8 cellular contexts compared by ENCODE assay signal in the genomic region with DNA sequence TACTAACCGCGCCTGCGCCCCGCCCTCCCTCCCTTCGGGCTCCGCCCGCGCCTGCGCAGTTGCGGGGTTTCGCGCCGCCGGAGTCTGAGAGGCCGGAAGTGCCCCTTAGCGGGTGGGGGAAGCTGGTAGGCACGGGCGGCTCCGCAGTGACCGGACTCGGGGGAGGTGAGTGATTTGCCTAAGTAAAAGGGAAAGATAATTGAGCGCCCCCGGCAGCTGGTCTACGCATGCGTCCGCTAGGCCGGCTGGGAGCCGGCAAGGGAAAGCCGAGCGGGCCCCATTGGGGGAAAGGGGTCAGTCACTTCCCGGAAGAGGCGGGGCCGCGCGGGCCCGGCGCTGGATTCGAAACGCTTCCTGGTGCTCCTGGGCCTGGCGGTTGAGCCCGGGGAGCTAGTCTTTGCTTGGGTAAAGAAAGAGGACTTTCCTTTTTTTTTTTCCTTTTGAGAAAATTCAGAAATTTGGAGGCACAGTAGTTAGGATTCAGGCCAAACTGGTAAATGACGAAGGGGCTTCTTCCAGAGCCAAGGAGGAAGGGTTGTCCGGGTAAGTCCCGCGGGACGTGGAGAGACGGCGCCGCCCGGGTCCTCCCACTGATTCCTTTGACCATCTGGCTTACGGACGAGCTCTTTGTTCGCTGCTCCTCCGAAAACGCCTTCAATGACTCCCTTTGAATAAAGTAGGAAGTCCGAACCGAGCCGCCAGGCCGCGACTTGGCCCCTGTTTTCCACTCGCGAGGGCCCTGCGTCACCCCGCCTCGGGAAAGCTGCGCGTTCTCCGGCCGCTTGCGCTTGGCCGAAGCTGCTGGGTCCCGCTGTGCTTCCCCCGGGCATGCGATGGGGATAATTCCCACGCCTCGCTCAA. TPM values are rescaled to one million over a fixed set of nuclear protein-coding genes. Genes with fewer than 3 reads are reported as not detected.
DNase-seq lines count a peak whose midpoint lies in the region; ATAC-seq and TF ChIP-seq lines count a peak whose summit lies in the region.

A gene with protein sequence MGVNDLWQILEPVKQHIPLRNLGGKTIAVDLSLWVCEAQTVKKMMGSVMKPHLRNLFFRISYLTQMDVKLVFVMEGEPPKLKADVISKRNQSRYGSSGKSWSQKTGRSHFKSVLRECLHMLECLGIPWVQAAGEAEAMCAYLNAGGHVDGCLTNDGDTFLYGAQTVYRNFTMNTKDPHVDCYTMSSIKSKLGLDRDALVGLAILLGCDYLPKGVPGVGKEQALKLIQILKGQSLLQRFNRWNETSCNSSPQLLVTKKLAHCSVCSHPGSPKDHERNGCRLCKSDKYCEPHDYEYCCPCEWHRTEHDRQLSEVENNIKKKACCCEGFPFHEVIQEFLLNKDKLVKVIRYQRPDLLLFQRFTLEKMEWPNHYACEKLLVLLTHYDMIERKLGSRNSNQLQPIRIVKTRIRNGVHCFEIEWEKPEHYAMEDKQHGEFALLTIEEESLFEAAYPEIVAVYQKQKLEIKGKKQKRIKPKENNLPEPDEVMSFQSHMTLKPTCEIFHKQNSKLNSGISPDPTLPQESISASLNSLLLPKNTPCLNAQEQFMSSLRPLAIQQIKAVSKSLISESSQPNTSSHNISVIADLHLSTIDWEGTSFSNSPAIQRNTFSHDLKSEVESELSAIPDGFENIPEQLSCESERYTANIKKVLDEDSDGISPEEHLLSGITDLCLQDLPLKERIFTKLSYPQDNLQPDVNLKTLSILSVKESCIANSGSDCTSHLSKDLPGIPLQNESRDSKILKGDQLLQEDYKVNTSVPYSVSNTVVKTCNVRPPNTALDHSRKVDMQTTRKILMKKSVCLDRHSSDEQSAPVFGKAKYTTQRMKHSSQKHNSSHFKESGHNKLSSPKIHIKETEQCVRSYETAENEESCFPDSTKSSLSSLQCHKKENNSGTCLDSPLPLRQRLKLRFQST (plus strand): TSS at position 336 of the 861 bp plus-strand sequence. CDS start 5,806 bp downstream, outside the sequence.
A gene with protein sequence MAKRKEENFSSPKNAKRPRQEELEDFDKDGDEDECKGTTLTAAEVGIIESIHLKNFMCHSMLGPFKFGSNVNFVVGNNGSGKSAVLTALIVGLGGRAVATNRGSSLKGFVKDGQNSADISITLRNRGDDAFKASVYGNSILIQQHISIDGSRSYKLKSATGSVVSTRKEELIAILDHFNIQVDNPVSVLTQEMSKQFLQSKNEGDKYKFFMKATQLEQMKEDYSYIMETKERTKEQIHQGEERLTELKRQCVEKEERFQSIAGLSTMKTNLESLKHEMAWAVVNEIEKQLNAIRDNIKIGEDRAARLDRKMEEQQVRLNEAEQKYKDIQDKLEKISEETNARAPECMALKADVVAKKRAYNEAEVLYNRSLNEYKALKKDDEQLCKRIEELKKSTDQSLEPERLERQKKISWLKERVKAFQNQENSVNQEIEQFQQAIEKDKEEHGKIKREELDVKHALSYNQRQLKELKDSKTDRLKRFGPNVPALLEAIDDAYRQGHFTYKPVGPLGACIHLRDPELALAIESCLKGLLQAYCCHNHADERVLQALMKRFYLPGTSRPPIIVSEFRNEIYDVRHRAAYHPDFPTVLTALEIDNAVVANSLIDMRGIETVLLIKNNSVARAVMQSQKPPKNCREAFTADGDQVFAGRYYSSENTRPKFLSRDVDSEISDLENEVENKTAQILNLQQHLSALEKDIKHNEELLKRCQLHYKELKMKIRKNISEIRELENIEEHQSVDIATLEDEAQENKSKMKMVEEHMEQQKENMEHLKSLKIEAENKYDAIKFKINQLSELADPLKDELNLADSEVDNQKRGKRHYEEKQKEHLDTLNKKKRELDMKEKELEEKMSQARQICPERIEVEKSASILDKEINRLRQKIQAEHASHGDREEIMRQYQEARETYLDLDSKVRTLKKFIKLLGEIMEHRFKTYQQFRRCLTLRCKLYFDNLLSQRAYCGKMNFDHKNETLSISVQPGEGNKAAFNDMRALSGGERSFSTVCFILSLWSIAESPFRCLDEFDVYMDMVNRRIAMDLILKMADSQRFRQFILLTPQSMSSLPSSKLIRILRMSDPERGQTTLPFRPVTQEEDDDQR (minus strand): TSS at position 8 of the 861 bp plus-strand sequence. CDS start 7,864 bp downstream, outside the sequence.

- peak in 1 of 11 experiments; percentile 8 for TF ChIP-seq CTCF in spleen (IDR thresholded peaks at IDR 0.05 in 8 of 11, conservative IDR thresholded peaks at IDR 0.05 in 3 of 11)

- intact Hi-C loops in spleen (cut with DNase I; ENCODE audit: low total_unique reads): no loop called here

- H3K27ac ChIP-seq in spleen: peak within 1 kb of the TSS; percentile 95 to 99 (median 97)

- H3K27me3 ChIP-seq in spleen (replicated peaks in 1 of 7): no peaks in the 10 kb centered on the region

- peak; percentile 100 for DNase-seq in AG20443 (ENCODE audit: low spot score)
- DNase-seq in NCI-H446 (lab: John Stamatoyannopoulos, UW): peak; percentile 80 to 91
- DNase-seq in activated CD4-positive, CD25-positive, alpha-beta regulatory T cell treated with anti-CD3 and anti-CD28 coated beads, Interleukin-2, amount 50 U/mL, for 16 hours (ENCODE audit: low read depth, low spot score): peak; percentile 82
- DNase-seq in central memory CD4-positive, alpha-beta T cell: peak; percentile 91
- peak; percentile 94 for DNase-seq in inferior parietal cortex (ENCODE audit: extremely low spot score)
- DNase-seq in spleen: peak; percentile 98

- ATAC-seq in GM19043 (IDR thresholded peaks at IDR 0.05; ENCODE audit: low read depth, unreplicated experiment): peak; percentile 51
- ATAC-seq in HG03354 (IDR thresholded peaks at IDR 0.05; ENCODE audit: poor library complexity, severe bottlenecking, unreplicated experiment): peak; percentile 81

- no peaks in the 10 kb centered on the region for H3K36me3 ChIP-seq in spleen

- no peak for TF ChIP-seq POLR2A in spleen (IDR thresholded peaks at IDR 0.05)

- peak within 1 kb of the TSS; percentile 85 to 97 (median 91) for H3K4me3 ChIP-seq in spleen

- WGBS in spleen, 5 donors: 0 to 1% (median 0%) methylated on average over 68 to 76 of the region's 76 CpGs

- H3K4me1 ChIP-seq in spleen: peaks cover 15 to 89% (median 49%) of the 10 kb centered on the region in 6 donors

- no peaks in the 10 kb centered on the region for H3K9me3 ChIP-seq in spleen

RNA-seq across cellular contexts. Expression of the first gene that starts in this region (rescaled TPM):
- 10 to 100 TPM; 13.5 to 22.0 (median 19.5) TPM for total RNA-seq in spleen
- polyA plus RNA-seq in spleen: 10 to 100 TPM in 1 of 3 donors, 1 to 10 TPM in 2; 4.3 to 10.7 (median 6.0) TPM

RNA-seq across cellular contexts. Expression of the second gene that starts in this region (rescaled TPM):
- total RNA-seq in spleen: 10 to 100 TPM; 24.9 to 44.8 (median 32.8) TPM
- 10 to 100 TPM; 17.6 to 24.8 (median 20.1) TPM for polyA plus RNA-seq in spleen

Comparison
In these comparisons a context has a peak if more than half of its experiments do, and no peak if none do; other contexts are left out.
1. Peak in every context shown above with its lines: DNase-seq, ATAC-seq, H3K4me3 ChIP-seq and H3K27ac ChIP-seq.